Comparison of ENCODE assay signal across 8 cellular contexts in the genomic region with DNA sequence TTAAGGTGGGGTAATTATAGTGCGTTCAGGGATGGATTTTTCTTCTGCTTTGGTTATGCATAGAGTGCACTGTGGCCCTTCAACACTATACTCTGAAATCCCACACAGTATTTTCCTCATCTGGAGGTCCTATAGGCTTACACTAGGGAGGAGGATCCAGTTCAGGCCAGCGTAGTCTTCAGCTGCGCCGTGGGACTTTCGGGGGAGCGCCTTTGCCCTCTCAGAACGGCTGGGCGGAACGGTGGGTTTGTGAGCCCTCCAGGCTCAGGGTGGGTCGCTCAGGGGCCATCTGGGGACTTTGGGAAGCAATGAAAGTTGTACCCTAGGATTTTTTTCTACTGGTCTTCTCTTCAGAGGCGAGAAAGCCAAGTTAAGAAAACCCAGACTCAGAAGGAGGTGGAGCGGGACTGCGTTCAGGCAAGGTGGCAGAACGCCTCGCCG. TPM values are rescaled to one million over a fixed set of nuclear protein-coding genes. Genes with fewer than 3 reads are reported as not detected.
DNase-seq lines count a peak whose midpoint lies in the region; ATAC-seq and TF ChIP-seq lines count a peak whose summit lies in the region.

No MANE protein-coding gene starts in this region.

- peak overlapping the region; percentile 75 for H4K91ac ChIP-seq in trophoblast cell (ENCODE audit: low read depth, low read length)

- no peaks in the 10 kb centered on the region for H3K27me3 Mint-ChIP-seq in activated B cell treated with CpG ODN at 0.5 μM for 24 hours

- H3K4me2 ChIP-seq in Loucy (ENCODE audit: low read depth, low read length, poor library complexity, severe bottlenecking) = peak overlapping the region; percentile 74
- H3K4me2 ChIP-seq in trophoblast cell (ENCODE audit: low read length) = peak overlapping the region; percentile 96

- H3K27ac ChIP-seq in gastroesophageal sphincter = peak overlapping the region; percentile 96 to 99 (median 98)
- peak overlapping the region; percentile 79 for H3K27ac ChIP-seq in trophoblast cell (ENCODE audit: low read depth, low read length)

- ATAC-seq in activated B cell treated with CpG ODN at 0.5 μM for 24 hours (ENCODE audit: low read depth) (peak; percentile 18), gastroesophageal sphincter (peak; percentile 65), GM19328 (IDR thresholded peaks at IDR 0.05; ENCODE audit: unreplicated experiment) (no peak)

- H4K20me1 ChIP-seq in Loucy (ENCODE audit: insufficient read depth, low read length, poor library complexity, severe bottlenecking) = peaks cover 17% of the 10 kb centered on the region

- peak overlapping the region; percentile 98 for H3K27ac Mint-ChIP-seq in activated B cell treated with CpG ODN at 0.5 μM for 24 hours

- CTCF ChIA-PET in activated B cell treated with CpG ODN at 0.5 μM for 24 hours (lab: Charles Lee) = interaction anchor here (0.6 to 1.0 kb wide), 2 partner anchors 29 to 119 kb away, joined by 4 read pairs; no protein-coding TSS in a partner anchor

- H2BK5ac ChIP-seq in trophoblast cell (ENCODE audit: low read depth, low read length, poor library complexity) = peak overlapping the region; percentile 73

- H2BK12ac ChIP-seq in trophoblast cell (ENCODE audit: low read length) = no peak overlapping the region

- H3K4ac ChIP-seq in trophoblast cell (ENCODE audit: low read depth, low read length) = peak overlapping the region; percentile 33

- no peak for TF ChIP-seq EP300 in gastroesophageal sphincter (IDR thresholded peaks at IDR 0.05)

- H3K4me1 ChIP-seq in HAP-1 (peaks cover 8% of the 10 kb centered on the region), Loucy (ENCODE audit: insufficient read depth, low read length, poor library complexity, severe bottlenecking) (peaks cover 22% of the 10 kb centered on the region), gastroesophageal sphincter (peaks cover 0 to 45% (median 9%) of the 10 kb centered on the region in 3 donors), trophoblast cell (ENCODE audit: control insufficient read depth in 1 of 2, insufficient read depth in 2 of 2, low read length in 2 of 2) (no peaks in the 10 kb centered on the region)

- TF ChIP-seq CTCF in Loucy (conservative IDR thresholded peaks at IDR 0.05; ENCODE audit: low read length) (peak; percentile 60), activated B cell treated with CpG ODN at 0.5 μM for 24 hours (IDR thresholded peaks at IDR 0.05) (no peak), gastroesophageal sphincter (IDR thresholded peaks at IDR 0.05) (no peak)

- intact Hi-C loops in activated B cell treated with CpG ODN at 0.5 μM for 24 hours (cut with micrococcal nuclease) = loop anchor here (1.0 to 2.0 kb wide), 8 partner anchors 30 to 287 kb away; a partner anchor contains a TSS

- H3K14ac ChIP-seq in trophoblast cell (ENCODE audit: low read length) = peak overlapping the region; percentile 87

- 0 to 2% methylated on average over 6 to 11 of the region's 16 CpGs for WGBS in gastroesophageal sphincter (ENCODE audit: low coverage in 1 of 2), 2 donors
- no CpG with 5 or more reads among the region's 16 CpGs for WGBS in trophoblast cell (ENCODE audit: extremely low coverage, insufficient coverage, insufficient read length)

- POLR2A ChIA-PET in activated B cell treated with CpG ODN at 0.5 μM for 24 hours (lab: Charles Lee) = interaction anchor here (0.6 to 1.2 kb wide), 5 partner anchors 36 to 100 kb away, joined by 3 to 8 read pairs (median 4); a partner anchor contains a TSS

- in situ Hi-C loops in HAP-1 (cut with MboI; ENCODE audit: low sequenced_read_pairs) = no loop called here

- H3K9me3 ChIP-seq in HAP-1 = no peaks in the 10 kb centered on the region
- no peaks in the 10 kb centered on the region for H3K9me3 ChIP-seq in Loucy (ENCODE audit: insufficient read depth, low read depth, low read length)
- no peaks in the 10 kb centered on the region for H3K9me3 ChIP-seq in gastroesophageal sphincter
- no peaks in the 10 kb centered on the region for H3K9me3 ChIP-seq in trophoblast cell (ENCODE audit: insufficient read depth, low read depth, low read length)

- H3K36me3 Mint-ChIP-seq in activated B cell treated with CpG ODN at 0.5 μM for 24 hours (ENCODE audit: low read depth) = peaks cover 5% of the 10 kb centered on the region

- H3K27me3 ChIP-seq in HAP-1 (ENCODE audit: low read depth) (no peaks in the 10 kb centered on the region), Loucy (ENCODE audit: insufficient read depth, low read length, poor library complexity, severe bottlenecking) (no peaks in the 10 kb centered on the region), gastroesophageal sphincter (no peaks in the 10 kb centered on the region), trophoblast cell (ENCODE audit: insufficient read depth, low read length) (no peaks in the 10 kb centered on the region)

- peak; percentile 15 for DNase-seq in activated gamma-delta T cell treated with anti-CD3 and anti-CD28 coated beads, Interleukin-2, amount 50 U/mL, for 16 hours (ENCODE audit: low read depth)
- no peak for DNase-seq in activated gamma-delta T cell (lab: John Stamatoyannopoulos, UW)
- peak; percentile 44 to 71 for DNase-seq in HAP-1 (ENCODE audit: low spot score in 2 of 2)
- DNase-seq in activated B cell treated with CpG ODN at 0.5 μM for 24 hours = no peak
- DNase-seq in trophoblast cell = peak in 1 of 2 donors; percentile 67

- H3F3A ChIP-seq in Loucy (ENCODE audit: low read depth) = no peaks in the 10 kb centered on the region

- no peak for TF ChIP-seq POLR2A in gastroesophageal sphincter (IDR thresholded peaks at IDR 0.05)

- H3K9me2 ChIP-seq in Loucy (replicated peaks; ENCODE audit: low read depth, low read length) = no peaks in the 10 kb centered on the region

- H3K79me2 ChIP-seq in Loucy (ENCODE audit: insufficient read depth, low read length) (peaks cover 41% of the 10 kb centered on the region), trophoblast cell (ENCODE audit: control insufficient read depth, insufficient read depth, low read length, poor library complexity) (peaks cover 9% of the 10 kb centered on the region)

- no peak overlapping the region for H2AK5ac ChIP-seq in trophoblast cell (ENCODE audit: low read length)

- H2AFZ ChIP-seq in Loucy (ENCODE audit: low read length) = peak overlapping the region; percentile 95
- H2AFZ ChIP-seq in trophoblast cell (ENCODE audit: insufficient read depth, low read length, poor library complexity) = peak overlapping the region; percentile 79

- H3K4me3 Mint-ChIP-seq in activated B cell treated with CpG ODN at 0.5 μM for 24 hours = peak overlapping the region; percentile 93

- no peak overlapping the region for H3K23ac ChIP-seq in trophoblast cell (ENCODE audit: low read length)

- peak overlapping the region; percentile 91 for H3K9ac ChIP-seq in Loucy (ENCODE audit: low read depth, low read length, poor library complexity, severe bottlenecking)
- H3K9ac ChIP-seq in trophoblast cell (ENCODE audit: low read length) = peak overlapping the region; percentile 67

- H3K36me3 ChIP-seq in HAP-1 (replicated peaks) = peaks cover 3% of the 10 kb centered on the region; the same call in 1 of the 2 replicates
- H3K36me3 ChIP-seq in Loucy (ENCODE audit: insufficient read depth, low read length) = no peaks in the 10 kb centered on the region
- no peaks in the 10 kb centered on the region for H3K36me3 ChIP-seq in gastroesophageal sphincter
- no peaks in the 10 kb centered on the region for H3K36me3 ChIP-seq in trophoblast cell (ENCODE audit: control insufficient read depth in 1 of 2, insufficient read depth in 2 of 2, low read length in 2 of 2)

- H3K79me1 ChIP-seq in trophoblast cell (ENCODE audit: low read length) = peaks cover 9% of the 10 kb centered on the region

- H2BK120ac ChIP-seq in trophoblast cell (ENCODE audit: insufficient read depth, low read length, poor library complexity) = peak overlapping the region; percentile 26

- H3K4me3 ChIP-seq in HAP-1 (peak overlapping the region; percentile 92), Loucy (ENCODE audit: low read length, poor library complexity, severe bottlenecking) (peak overlapping the region; percentile 91), gastroesophageal sphincter (peak overlapping the region; percentile 63 to 98), trophoblast cell (ENCODE audit: low read depth, low read length) (peak overlapping the region; percentile 74)

- peak overlapping the region; percentile 91 for H4K8ac ChIP-seq in trophoblast cell (ENCODE audit: low read depth, low read length)

- H3K18ac ChIP-seq in trophoblast cell (ENCODE audit: low read length) = peak overlapping the region; percentile 70

- H3K4me1 Mint-ChIP-seq in activated B cell treated with CpG ODN at 0.5 μM for 24 hours = peaks cover 25% of the 10 kb centered on the region

- H4K12ac ChIP-seq in trophoblast cell (ENCODE audit: low read depth, low read length) = peak overlapping the region; percentile 68

- H3K9me3 Mint-ChIP-seq in activated B cell treated with CpG ODN at 0.5 μM for 24 hours = no peaks in the 10 kb centered on the region

RNA-seq across cellular contexts. Expression of a gene that starts 0.7 kb away (rescaled TPM):
- total RNA-seq in activated B cell treated with CpG ODN at 0.5 μM for 24 hours (25.9 and 29.5 TPM in 2 replicates), gastroesophageal sphincter (10 to 100 TPM; 34.1 to 51.5 (median 39.4) TPM)
- 45.2 and 45.4 TPM in 2 replicates for polyA plus RNA-seq in trophoblast cell (2013)

RNA-seq across cellular contexts. Expression of a gene that starts 35.4 kb away (rescaled TPM):
- total RNA-seq in activated B cell treated with CpG ODN at 0.5 μM for 24 hours (91.4 and 95.5 TPM in 2 replicates), gastroesophageal sphincter (100 to 1,000 TPM in 2 of 4 donors, 10 to 100 TPM in 2; 14.9 to 143 (median 97.8) TPM)
- not detected in 2 replicates for polyA plus RNA-seq in trophoblast cell (2013)

RNA-seq across cellular contexts. Expression of a gene that starts 56.7 kb away (rescaled TPM):
- total RNA-seq in activated B cell treated with CpG ODN at 0.5 μM for 24 hours (38.7 and 49.1 TPM in 2 replicates), gastroesophageal sphincter (10 to 100 TPM; 18.2 to 20.9 (median 19.8) TPM)
- 38.2 and 39.4 TPM in 2 replicates for polyA plus RNA-seq in trophoblast cell (2013)

Comparison
In these comparisons a context has a peak if more than half of its experiments do, and no peak if none do; other contexts are left out.
1. DNase-seq: peak in activated gamma-delta T cell treated with anti-CD3 and anti-CD28 coated beads, Interleukin-2, amount 50 U/mL, for 16 hours (single experiment) and HAP-1 (2 of 2); none in activated gamma-delta T cell (single experiment) and activated B cell treated with CpG ODN at 0.5 μM for 24 hours (single experiment).
2. Peak in every context shown above with its lines, with median percentiles within 50 percentile points of each other: H3K4me3 ChIP-seq.